In the genomic region with DNA sequence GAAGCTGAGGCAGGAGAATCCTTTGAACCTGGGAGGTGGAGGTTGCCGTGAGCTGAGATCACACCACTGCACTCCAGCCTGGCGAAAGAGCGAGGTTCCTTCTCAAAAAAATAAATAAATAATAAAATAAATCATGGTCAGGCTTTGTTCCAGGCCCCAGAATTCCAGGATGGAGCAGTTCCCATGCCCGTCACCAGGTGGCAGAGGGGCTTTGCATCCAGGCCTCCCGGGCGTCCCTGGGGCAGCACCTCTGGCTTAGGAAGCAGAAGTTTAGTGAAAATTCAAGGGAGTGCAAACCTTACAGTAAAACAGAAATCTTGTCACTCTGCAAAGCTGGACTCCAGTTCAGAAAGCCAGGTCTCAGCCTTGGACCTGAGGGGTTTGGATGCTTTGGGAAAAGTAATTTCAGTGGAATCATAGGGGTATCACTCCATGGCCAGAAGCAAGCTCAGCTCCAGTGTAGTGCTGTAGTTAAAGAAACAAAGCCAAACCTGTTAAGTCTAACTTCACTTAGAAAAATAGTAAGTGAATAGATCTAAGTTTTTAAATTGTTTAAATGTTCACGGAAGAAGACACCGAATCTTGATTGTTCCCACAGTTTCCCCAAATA, we compare ENCODE assay signal across 1 cellular context.
TF ChIP-seq lines count a peak whose summit lies in the region.

No MANE protein-coding gene starts in this region.

TF ChIP-seq in SK-N-SH treated with all-trans-retinoic acid at 6 μM for 48 hours, 23 proteins besides CTCF, POLR2A, EP300 and RAD21 (continued from another document):
- TF ChIP-seq, protein P1, sequence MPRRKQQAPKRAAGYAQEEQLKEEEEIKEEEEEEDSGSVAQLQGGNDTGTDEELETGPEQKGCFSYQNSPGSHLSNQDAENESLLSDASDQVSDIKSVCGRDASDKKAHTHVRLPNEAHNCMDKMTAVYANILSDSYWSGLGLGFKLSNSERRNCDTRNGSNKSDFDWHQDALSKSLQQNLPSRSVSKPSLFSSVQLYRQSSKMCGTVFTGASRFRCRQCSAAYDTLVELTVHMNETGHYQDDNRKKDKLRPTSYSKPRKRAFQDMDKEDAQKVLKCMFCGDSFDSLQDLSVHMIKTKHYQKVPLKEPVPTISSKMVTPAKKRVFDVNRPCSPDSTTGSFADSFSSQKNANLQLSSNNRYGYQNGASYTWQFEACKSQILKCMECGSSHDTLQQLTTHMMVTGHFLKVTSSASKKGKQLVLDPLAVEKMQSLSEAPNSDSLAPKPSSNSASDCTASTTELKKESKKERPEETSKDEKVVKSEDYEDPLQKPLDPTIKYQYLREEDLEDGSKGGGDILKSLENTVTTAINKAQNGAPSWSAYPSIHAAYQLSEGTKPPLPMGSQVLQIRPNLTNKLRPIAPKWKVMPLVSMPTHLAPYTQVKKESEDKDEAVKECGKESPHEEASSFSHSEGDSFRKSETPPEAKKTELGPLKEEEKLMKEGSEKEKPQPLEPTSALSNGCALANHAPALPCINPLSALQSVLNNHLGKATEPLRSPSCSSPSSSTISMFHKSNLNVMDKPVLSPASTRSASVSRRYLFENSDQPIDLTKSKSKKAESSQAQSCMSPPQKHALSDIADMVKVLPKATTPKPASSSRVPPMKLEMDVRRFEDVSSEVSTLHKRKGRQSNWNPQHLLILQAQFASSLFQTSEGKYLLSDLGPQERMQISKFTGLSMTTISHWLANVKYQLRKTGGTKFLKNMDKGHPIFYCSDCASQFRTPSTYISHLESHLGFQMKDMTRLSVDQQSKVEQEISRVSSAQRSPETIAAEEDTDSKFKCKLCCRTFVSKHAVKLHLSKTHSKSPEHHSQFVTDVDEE (CRISPR knock-in tag; IDR thresholded peaks at IDR 0.05) = no peak
- TF ChIP-seq OSR1 (CRISPR knock-in tag; IDR thresholded peaks at IDR 0.05) = no peak
- TF ChIP-seq, protein P2, sequence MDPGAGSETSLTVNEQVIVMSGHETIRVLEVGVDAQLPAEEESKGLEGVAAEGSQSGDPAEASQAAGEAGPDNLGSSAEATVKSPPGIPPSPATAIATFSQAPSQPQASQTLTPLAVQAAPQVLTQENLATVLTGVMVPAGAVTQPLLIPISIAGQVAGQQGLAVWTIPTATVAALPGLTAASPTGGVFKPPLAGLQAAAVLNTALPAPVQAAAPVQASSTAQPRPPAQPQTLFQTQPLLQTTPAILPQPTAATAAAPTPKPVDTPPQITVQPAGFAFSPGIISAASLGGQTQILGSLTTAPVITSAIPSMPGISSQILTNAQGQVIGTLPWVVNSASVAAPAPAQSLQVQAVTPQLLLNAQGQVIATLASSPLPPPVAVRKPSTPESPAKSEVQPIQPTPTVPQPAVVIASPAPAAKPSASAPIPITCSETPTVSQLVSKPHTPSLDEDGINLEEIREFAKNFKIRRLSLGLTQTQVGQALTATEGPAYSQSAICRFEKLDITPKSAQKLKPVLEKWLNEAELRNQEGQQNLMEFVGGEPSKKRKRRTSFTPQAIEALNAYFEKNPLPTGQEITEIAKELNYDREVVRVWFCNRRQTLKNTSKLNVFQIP (CRISPR knock-in tag; IDR thresholded peaks at IDR 0.05; ENCODE audit: borderline replicate concordance, low read depth) = no peak
- no peak for TF ChIP-seq ZC3H10 (CRISPR knock-in tag; IDR thresholded peaks at IDR 0.05)
